8 cellular contexts compared by ENCODE assay signal in genomic region chr5:78647411-78647818, GRCh38. TPM values are rescaled to one million over a fixed set of nuclear protein-coding genes. Genes with fewer than 3 reads are reported as not detected.
DNase-seq lines count a peak whose midpoint lies in the region; ATAC-seq and TF ChIP-seq lines count a peak whose summit lies in the region.

No MANE protein-coding gene starts in this region.

- peaks cover 2% of the 10 kb centered on the region for H3K36me3 Mint-ChIP-seq in activated naive CD4-positive, alpha-beta T cell treated with anti-CD3 and anti-CD28 coated beads, Interleukin-2, amount 50 U/mL, for 24 hours

- no peaks in the 10 kb centered on the region for H3K27me3 ChIP-seq in Peyer's patch
- no peaks in the 10 kb centered on the region for H3K27me3 ChIP-seq in mucosa of rectum (ENCODE audit: control insufficient read depth in 2 of 2, insufficient read depth in 2 of 2, low read length in 2 of 2)

- no peak for DNase-seq in activated naive CD4-positive, alpha-beta T cell (lab: John Stamatoyannopoulos, UW)
- DNase-seq in Peyer's patch (peak; percentile 38 to 75 (median 70)), dermis blood vessel endothelial cell (peak; percentile 60), GM13976 (ENCODE audit: low spot score) (no peak)

- H3K4me1 ChIP-seq in Peyer's patch = peaks cover 0 to 32% (median 3%) of the 10 kb centered on the region in 4 donors
- peaks cover 18 to 25% of the 10 kb centered on the region in 2 donors for H3K4me1 ChIP-seq in mucosa of rectum (ENCODE audit: control insufficient read depth in 2 of 2, insufficient read depth in 2 of 2, low read length in 2 of 2)

- in situ Hi-C loops in GM13976 (cut with MboI; ENCODE audit: low sequenced_read_pairs, unreplicated experiment) = no loop called here

- no peaks in the 10 kb centered on the region for H3K36me3 ChIP-seq in Peyer's patch
- H3K36me3 ChIP-seq in mucosa of rectum (ENCODE audit: control insufficient read depth in 2 of 2, insufficient read depth in 2 of 2, low read length in 2 of 2) = no peaks in the 10 kb centered on the region

- no peaks in the 10 kb centered on the region for H3K9me3 ChIP-seq in Peyer's patch
- no peaks in the 10 kb centered on the region for H3K9me3 ChIP-seq in mucosa of rectum (ENCODE audit: control insufficient read depth in 2 of 2, low read length in 2 of 2)

- TF ChIP-seq POLR2A in Peyer's patch (IDR thresholded peaks at IDR 0.05) = peak in 1 of 2 donors; percentile 15

- H3K4me1 Mint-ChIP-seq in activated naive CD4-positive, alpha-beta T cell treated with anti-CD3 and anti-CD28 coated beads, Interleukin-2, amount 50 U/mL, for 24 hours = peaks cover 13% of the 10 kb centered on the region

- H3K4me3 Mint-ChIP-seq in activated naive CD4-positive, alpha-beta T cell treated with anti-CD3 and anti-CD28 coated beads, Interleukin-2, amount 50 U/mL, for 24 hours = peak overlapping the region; percentile 82

- ATAC-seq in GM19351 (IDR thresholded peaks at IDR 0.05; ENCODE audit: unreplicated experiment) = no peak
- ATAC-seq in GM21515 (IDR thresholded peaks at IDR 0.05; ENCODE audit: unreplicated experiment) = no peak

- H3K27ac Mint-ChIP-seq in activated naive CD4-positive, alpha-beta T cell treated with anti-CD3 and anti-CD28 coated beads, Interleukin-2, amount 50 U/mL, for 24 hours = no peak overlapping the region

- H3K9me3 Mint-ChIP-seq in activated naive CD4-positive, alpha-beta T cell treated with anti-CD3 and anti-CD28 coated beads, Interleukin-2, amount 50 U/mL, for 24 hours = no peaks in the 10 kb centered on the region

- H3K4me3 ChIP-seq in Peyer's patch = peak overlapping the region; percentile 72 to 90 (median 82)
- H3K4me3 ChIP-seq in mucosa of rectum (ENCODE audit: low read length in 2 of 2) = peak overlapping the region; percentile 82 to 84

- no peak for TF ChIP-seq CTCF in Peyer's patch (IDR thresholded peaks at IDR 0.05)
- no peak for TF ChIP-seq CTCF in GM13976 (IDR thresholded peaks at IDR 0.05; ENCODE audit: borderline replicate concordance, control extremely low read depth, extremely low read depth, insufficient read depth, missing control alignments)

- peak overlapping the region; percentile 77 to 86 for H3K9ac ChIP-seq in mucosa of rectum (ENCODE audit: low read depth in 1 of 2, low read length in 2 of 2)

- peaks cover 42% of the 10 kb centered on the region for H3K27me3 Mint-ChIP-seq in activated naive CD4-positive, alpha-beta T cell treated with anti-CD3 and anti-CD28 coated beads, Interleukin-2, amount 50 U/mL, for 24 hours

- H3K27ac ChIP-seq in Peyer's patch (peak overlapping the region; percentile 88 to 94 (median 91)), mucosa of rectum (ENCODE audit: low read depth in 2 of 2, low read length in 2 of 2) (peak overlapping the region; percentile 84 to 92)

RNA-seq across cellular contexts. Expression of gene LHFPL2, which starts 1.2 kb away (rescaled TPM):
- total RNA-seq in Peyer's patch = 10 to 100 TPM; 22.3 to 63.4 (median 55.7) TPM
- total RNA-seq in dermis blood vessel endothelial cell = 64.1 and 67.7 TPM in 2 replicates

Comparison
In these comparisons a context has a peak if more than half of its experiments do, and no peak if none do; other contexts are left out.
1. DNase-seq: peak in Peyer's patch (3 of 3) and dermis blood vessel endothelial cell (single experiment); none in activated naive CD4-positive, alpha-beta T cell (0 of 4) and GM13976 (single experiment).